In the genomic region with DNA sequence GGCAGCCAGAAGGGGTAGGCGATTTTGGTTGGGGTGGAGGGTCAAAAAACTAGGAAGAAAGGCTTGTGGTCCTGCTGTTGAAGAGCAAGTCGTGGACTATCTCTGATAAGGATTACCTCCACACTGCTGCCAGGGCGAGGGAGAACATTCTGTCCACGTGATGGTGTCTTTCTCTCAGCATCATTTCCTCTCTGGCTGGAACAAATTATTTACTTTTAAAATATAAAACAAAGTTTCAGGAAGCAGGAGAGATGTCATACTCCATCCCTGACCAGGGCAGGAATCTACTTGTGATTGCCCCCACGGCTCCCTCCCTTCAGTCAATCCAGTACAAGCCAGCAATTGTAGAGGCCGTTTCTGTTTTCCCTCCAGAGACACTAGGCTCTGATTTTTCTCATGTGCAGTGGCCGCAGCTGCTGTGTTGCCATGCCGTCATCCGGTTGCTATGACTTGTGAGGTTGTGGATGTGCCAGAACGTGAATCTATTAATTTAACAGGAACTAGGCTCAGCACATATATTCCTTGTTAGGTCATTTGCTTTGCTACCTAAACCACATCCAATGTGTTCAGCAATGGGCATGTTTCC, we compare ENCODE assay signal across 1 cellular context.
TF ChIP-seq lines count a peak whose summit lies in the region.

No MANE protein-coding gene starts in this region.

TF ChIP-seq in GM23338, 12 proteins besides CTCF, POLR2A, EP300 and RAD21 (continued from another document):
- no peak for TF ChIP-seq EZH2phosphoT487 (IDR thresholded peaks at IDR 0.05; ENCODE audit: unreplicated experiment)
- no peak for TF ChIP-seq CREB1 (CRISPR knock-in tag; IDR thresholded peaks at IDR 0.05; ENCODE audit: low read depth)
- no peak for TF ChIP-seq JUNB (IDR thresholded peaks at IDR 0.05; ENCODE audit: unreplicated experiment)
- TF ChIP-seq EZH2 (IDR thresholded peaks at IDR 0.05; ENCODE audit: low read depth, unreplicated experiment) = no peak
- no peak for TF ChIP-seq ZNF114 (CRISPR knock-in tag; IDR thresholded peaks at IDR 0.05)
- TF ChIP-seq NANOG (IDR thresholded peaks at IDR 0.05; ENCODE audit: borderline replicate concordance) = no peak
- no peak for TF ChIP-seq ZNF331 (CRISPR knock-in tag; IDR thresholded peaks at IDR 0.05; ENCODE audit: low read depth)
- TF ChIP-seq, protein P1, sequence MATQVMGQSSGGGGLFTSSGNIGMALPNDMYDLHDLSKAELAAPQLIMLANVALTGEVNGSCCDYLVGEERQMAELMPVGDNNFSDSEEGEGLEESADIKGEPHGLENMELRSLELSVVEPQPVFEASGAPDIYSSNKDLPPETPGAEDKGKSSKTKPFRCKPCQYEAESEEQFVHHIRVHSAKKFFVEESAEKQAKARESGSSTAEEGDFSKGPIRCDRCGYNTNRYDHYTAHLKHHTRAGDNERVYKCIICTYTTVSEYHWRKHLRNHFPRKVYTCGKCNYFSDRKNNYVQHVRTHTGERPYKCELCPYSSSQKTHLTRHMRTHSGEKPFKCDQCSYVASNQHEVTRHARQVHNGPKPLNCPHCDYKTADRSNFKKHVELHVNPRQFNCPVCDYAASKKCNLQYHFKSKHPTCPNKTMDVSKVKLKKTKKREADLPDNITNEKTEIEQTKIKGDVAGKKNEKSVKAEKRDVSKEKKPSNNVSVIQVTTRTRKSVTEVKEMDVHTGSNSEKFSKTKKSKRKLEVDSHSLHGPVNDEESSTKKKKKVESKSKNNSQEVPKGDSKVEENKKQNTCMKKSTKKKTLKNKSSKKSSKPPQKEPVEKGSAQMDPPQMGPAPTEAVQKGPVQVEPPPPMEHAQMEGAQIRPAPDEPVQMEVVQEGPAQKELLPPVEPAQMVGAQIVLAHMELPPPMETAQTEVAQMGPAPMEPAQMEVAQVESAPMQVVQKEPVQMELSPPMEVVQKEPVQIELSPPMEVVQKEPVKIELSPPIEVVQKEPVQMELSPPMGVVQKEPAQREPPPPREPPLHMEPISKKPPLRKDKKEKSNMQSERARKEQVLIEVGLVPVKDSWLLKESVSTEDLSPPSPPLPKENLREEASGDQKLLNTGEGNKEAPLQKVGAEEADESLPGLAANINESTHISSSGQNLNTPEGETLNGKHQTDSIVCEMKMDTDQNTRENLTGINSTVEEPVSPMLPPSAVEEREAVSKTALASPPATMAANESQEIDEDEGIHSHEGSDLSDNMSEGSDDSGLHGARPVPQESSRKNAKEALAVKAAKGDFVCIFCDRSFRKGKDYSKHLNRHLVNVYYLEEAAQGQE (IDR thresholded peaks at IDR 0.05; ENCODE audit: unreplicated experiment) = no peak
TF ChIP-seq in GM23338: peak in this region for 0.
